ENCODE assay signal across 36 cellular contexts in the genomic region with DNA sequence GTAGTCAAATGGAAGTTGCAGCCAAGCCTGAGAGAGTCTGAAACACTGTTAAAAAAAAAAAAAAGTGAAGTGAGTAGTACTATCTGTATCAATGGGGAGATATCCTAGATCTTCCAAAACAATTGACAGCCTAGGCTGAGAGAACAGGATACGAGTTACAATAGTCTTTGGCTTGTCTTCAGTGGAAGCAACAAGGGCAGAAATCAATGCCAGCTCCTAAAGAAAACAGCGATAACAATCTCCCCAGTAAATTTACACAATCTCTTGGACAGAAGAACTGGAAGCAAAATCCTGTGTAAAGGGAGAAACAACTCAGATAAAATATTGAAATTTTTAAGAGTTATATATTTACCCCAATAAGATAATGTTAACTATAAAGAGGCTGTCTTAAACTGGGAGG.
"Had no signal": no experiment of that assay in that cellular context is flagged by ENCODE, and none has a peak within 500 bp of the region (broad histone marks: within the 10 kb centered on the region; RNA-seq: fewer than 3 reads in every experiment).

No MANE protein-coding gene starts in this region.

- H3K9me3 Mint-ChIP-seq: activated B cell treated with CpG ODN at 0.5 μM for 24 hours had no signal

- H3K27ac ChIP-seq: brain microvascular endothelial cell, Peyer's patch had no signal

- H3K27me3 Mint-ChIP-seq: activated B cell treated with CpG ODN at 0.5 μM for 24 hours; activated CD4-positive, alpha-beta memory T cell treated with anti-CD3 and anti-CD28 coated beads for 36 hours; activated naive CD8-positive, alpha-beta T cell; activated naive CD8-positive, alpha-beta T cell treated with anti-CD3 and anti-CD28 coated beads, Interleukin-2, amount 50 U/mL, for 24 hours had no signal

- H3K9me3 ChIP-seq: Peyer's patch had no signal

- H3K36me3 Mint-ChIP-seq: activated CD4-positive, alpha-beta memory T cell treated with anti-CD3 and anti-CD28 coated beads for 36 hours; activated naive CD8-positive, alpha-beta T cell had no signal

- ATAC-seq: activated naive CD8-positive, alpha-beta T cell treated with anti-CD3 and anti-CD28 coated beads, Interleukin-2, amount 50 U/mL, for 24 hours; activated T-cell treated with anti-CD3 and anti-CD28 coated beads, Interleukin-2, amount 50 U/mL, for 4 hours; PC-3; SK-N-SH treated with all-trans-retinoic acid at 6 μM for 48 hours had no signal

- H3K4me1 ChIP-seq: Peyer's patch had no signal

- H3K4me3 ChIP-seq: Peyer's patch had no signal

- H3K4me1 Mint-ChIP-seq: activated B cell treated with CpG ODN at 0.5 μM for 24 hours; activated naive CD8-positive, alpha-beta T cell treated with anti-CD3 and anti-CD28 coated beads, Interleukin-2, amount 50 U/mL, for 24 hours had no signal

- H3K36me3 ChIP-seq: brain microvascular endothelial cell, Peyer's patch had no signal

- H3K27me3 ChIP-seq: brain microvascular endothelial cell, Peyer's patch had no signal

- H3K27ac Mint-ChIP-seq: activated B cell treated with CpG ODN at 0.5 μM for 24 hours; activated CD4-positive, alpha-beta memory T cell treated with anti-CD3 and anti-CD28 coated beads for 36 hours; activated naive CD4-positive, alpha-beta T cell treated with anti-CD3 and anti-CD28 coated beads for 36 hours; activated naive CD8-positive, alpha-beta T cell; activated naive CD8-positive, alpha-beta T cell treated with anti-CD3 and anti-CD28 coated beads, Interleukin-2, amount 50 U/mL, for 24 hours; activated T-helper 1 cell treated with anti-CD3 and anti-CD28 coated beads, Interleukin-12 subunit alpha, Interleukin-12 subunit beta, Interleukin-2, Interleukin-4 antibody, amounts not matched to agents 30 ng/mL and 10 ng/mL and 1 ng/mL, durations not matched to agents 14 hours and 24 hours and 36 hours had no signal

- DNase-seq: activated B cell treated with CpG ODN at 0.5 μM for 24 hours; activated CD4-positive, alpha-beta memory T cell treated with anti-CD3 and anti-CD28 coated beads for 36 hours; activated CD4-positive, alpha-beta T cell treated with anti-CD3 and anti-CD28 coated beads for 4 hours; activated CD4-positive, alpha-beta T cell treated with anti-CD3 and anti-CD28 coated beads, Interleukin-2, amount 50 U/mL, for 1 hour; activated CD4-positive, CD25-positive, alpha-beta regulatory T cell treated with anti-CD3 and anti-CD28 coated beads, Interleukin-2, amount 50 U/mL, for 72 hours; activated CD8-positive, alpha-beta memory T cell treated with anti-CD3 and anti-CD28 coated beads, Interleukin-2, amount 50 U/mL, for 4 hours; activated gamma-delta T cell treated with Interleukin-2 at 50 U/mL for 16 hours; activated naive CD4-positive, alpha-beta T cell treated with anti-CD3 and anti-CD28 coated beads for 36 hours; activated naive CD8-positive, alpha-beta T cell treated with anti-CD3 and anti-CD28 coated beads, Interleukin-2, amount 50 U/mL, for 24 hours; activated T-cell treated with anti-CD3 and anti-CD28 coated beads for 4 hours; activated T-cell treated with anti-CD3 and anti-CD28 coated beads, Interleukin-2, amount 50 U/mL, for 4 hours; anterior cingulate cortex; brain microvascular endothelial cell; central memory CD4-positive, alpha-beta T cell; KG1; NCI-H1092 treated with DMSO at 0.1 percent for 48 hours; NCI-H1417; NCI-H146; NCI-H187 treated with DMSO at 0.1 percent for 48 hours; NCI-H2081; NCI-H2171 treated with DMSO at 0.1 percent for 48 hours; NCI-H2227 treated with DMSO at 0.1 percent for 48 hours; NCI-H446; NCI-H510A treated with DMSO at 0.1 percent for 48 hours; NCI-H526 treated with DMSO at 0.1 percent for 48 hours; NCI-H774; PC-3; Peyer's patch; RPMI8226; SIG-M5; SW 1271; T-helper 1 cell; T1000 had no signal

- H3K4me3 Mint-ChIP-seq: activated B cell treated with CpG ODN at 0.5 μM for 24 hours; activated CD4-positive, alpha-beta memory T cell treated with anti-CD3 and anti-CD28 coated beads for 36 hours; activated naive CD4-positive, alpha-beta T cell treated with anti-CD3 and anti-CD28 coated beads for 36 hours; activated naive CD8-positive, alpha-beta T cell; activated naive CD8-positive, alpha-beta T cell treated with anti-CD3 and anti-CD28 coated beads, Interleukin-2, amount 50 U/mL, for 24 hours; activated T-cell treated with anti-CD3 and anti-CD28 coated beads, Interleukin-2, amount 50 U/mL, for 4 hours; activated T-helper 1 cell treated with anti-CD3 and anti-CD28 coated beads, Interleukin-12 subunit alpha, Interleukin-12 subunit beta, Interleukin-2, Interleukin-4 antibody, amounts not matched to agents 30 ng/mL and 10 ng/mL and 1 ng/mL, durations not matched to agents 14 hours and 24 hours and 36 hours had no signal
